8 cellular contexts compared by ENCODE assay signal in the genomic region with DNA sequence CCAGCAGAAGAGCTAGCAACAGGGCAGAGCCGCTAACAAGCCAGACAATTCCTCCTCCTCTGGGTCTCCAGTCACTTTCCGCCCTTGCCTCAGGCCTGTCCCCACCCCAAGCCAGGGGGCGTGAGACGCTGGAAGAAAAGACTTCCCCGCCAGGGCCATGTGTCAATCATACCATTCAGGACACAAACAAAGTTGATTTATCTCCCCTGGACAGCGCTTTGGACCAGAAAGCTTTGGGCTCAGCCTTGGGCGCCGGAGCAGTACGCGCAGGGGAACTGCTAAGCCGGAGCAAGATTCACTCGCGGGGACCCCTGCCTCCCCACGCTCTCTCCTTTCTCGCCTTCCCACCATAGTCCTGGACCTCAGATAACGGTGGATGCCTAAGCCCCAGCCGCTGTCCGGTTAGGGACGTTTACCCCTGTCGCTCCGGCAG. TPM values are rescaled to one million over a fixed set of nuclear protein-coding genes. Genes with fewer than 3 reads are reported as not detected.
DNase-seq lines count a peak whose midpoint lies in the region; ATAC-seq and TF ChIP-seq lines count a peak whose summit lies in the region.

No MANE protein-coding gene starts in this region.

- H3K27ac Mint-ChIP-seq in natural killer cell: no peak overlapping the region

- H3K4me3 ChIP-seq in NT2/D1 (ENCODE audit: insufficient read length, low read depth): peak overlapping the region; percentile 34
- H3K4me3 ChIP-seq in esophagus muscularis mucosa: peak overlapping the region; percentile 53 to 67 (median 59)
- no peak overlapping the region for H3K4me3 ChIP-seq in SJCRH30

- TF ChIP-seq EP300 in esophagus muscularis mucosa (IDR thresholded peaks at IDR 0.05): no peak

- H3K9ac ChIP-seq in NT2/D1 (ENCODE audit: insufficient read length, low read depth): peak overlapping the region; percentile 65

- H3K36me3 ChIP-seq in NT2/D1 (ENCODE audit: insufficient read depth, insufficient read length, low read length) (no peaks in the 10 kb centered on the region), esophagus muscularis mucosa (no peaks in the 10 kb centered on the region), SJCRH30 (no peaks in the 10 kb centered on the region)

- no peaks in the 10 kb centered on the region for H3K9me3 Mint-ChIP-seq in natural killer cell

- H3K27ac ChIP-seq in esophagus muscularis mucosa (replicated peaks in 1 of 4) (no peak overlapping the region), SJCRH30 (no peak overlapping the region)

- TF ChIP-seq POLR2A in esophagus muscularis mucosa (IDR thresholded peaks at IDR 0.05; ENCODE audit: low read depth): no peak

- in situ Hi-C loops in GM13976 (cut with MboI; ENCODE audit: low sequenced_read_pairs, unreplicated experiment): no loop called here

- no peak for TF ChIP-seq CTCF in esophagus muscularis mucosa (IDR thresholded peaks at IDR 0.05)
- TF ChIP-seq CTCF in natural killer cell (IDR thresholded peaks at IDR 0.05): no peak
- TF ChIP-seq CTCF in GM13976 (IDR thresholded peaks at IDR 0.05; ENCODE audit: borderline replicate concordance, control extremely low read depth, extremely low read depth, insufficient read depth, missing control alignments): no peak

- H3K9me3 ChIP-seq in NT2/D1 (ENCODE audit: insufficient read depth, low read length) (peaks cover 6% of the 10 kb centered on the region), esophagus muscularis mucosa (peaks cover 0 to 11% (median 5%) of the 10 kb centered on the region in 4 donors), SJCRH30 (replicated peaks) (no peaks in the 10 kb centered on the region)

- peaks cover 44 to 49% of the 10 kb centered on the region in 2 donors for H3K27me3 Mint-ChIP-seq in natural killer cell (ENCODE audit: low read depth in 2 of 2)

- DNase-seq in AG08396 (ENCODE audit: low spot score) (peak; percentile 25), NT2/D1 (ENCODE audit: low read depth, low spot score) (no peak), esophagus muscularis mucosa (ENCODE audit: extremely low spot score) (no peak), natural killer cell (no peak), GM13976 (ENCODE audit: low spot score) (no peak), H4 (ENCODE audit: low spot score) (no peak), SJCRH30 (no peak)

- peaks cover 10% of the 10 kb centered on the region for H3K4me1 ChIP-seq in NT2/D1 (ENCODE audit: insufficient read depth, insufficient read length)
- H3K4me1 ChIP-seq in esophagus muscularis mucosa: peaks cover 15 to 18% (median 15%) of the 10 kb centered on the region in 4 donors
- no peaks in the 10 kb centered on the region for H3K4me1 ChIP-seq in SJCRH30

- ATAC-seq in natural killer cell: peak in 1 of 3 donors; percentile 12
- ATAC-seq in HG02973 (IDR thresholded peaks at IDR 0.05; ENCODE audit: unreplicated experiment): no peak

- H3K4me1 Mint-ChIP-seq in natural killer cell: peaks cover 5 to 7% of the 10 kb centered on the region in 2 donors

- H3K27me3 ChIP-seq in NT2/D1 (ENCODE audit: insufficient read depth, insufficient read length) (peaks cover 3% of the 10 kb centered on the region), esophagus muscularis mucosa (peaks cover 0 to 27% (median 3%) of the 10 kb centered on the region in 4 donors), SJCRH30 (no peaks in the 10 kb centered on the region)

- 0% methylated on average over 2 of the region's 21 CpGs for WGBS in esophagus muscularis mucosa

- H3K36me3 Mint-ChIP-seq in natural killer cell: no peaks in the 10 kb centered on the region

- H3K4me3 Mint-ChIP-seq in natural killer cell: peak overlapping the region; percentile 55

- intact Hi-C loops in esophagus muscularis mucosa (cut with DNase I) (no loop called here), natural killer cell (cut with micrococcal nuclease) (no loop called here)

RNA-seq across cellular contexts. Expression of a gene that starts 0.5 kb away (rescaled TPM):
- under 1 TPM; 0.32 to 0.83 (median 0.55) TPM for total RNA-seq in esophagus muscularis mucosa
- under 1 TPM in 1 of 3 donors, not detected in 2; 0.18 TPM for total RNA-seq in natural killer cell
- total RNA-seq in H4 (2014; rRNA removed; shearing (Covaris generic)): 0.04 TPM in 1 of 2 replicates, not detected in the other
- total RNA-seq in SJCRH30 (2014; rRNA removed; shearing (Covaris generic)): not detected in 2 replicates

RNA-seq across cellular contexts. Expression of a gene that starts 46.7 kb away (rescaled TPM):
- total RNA-seq in esophagus muscularis mucosa (not detected), natural killer cell (not detected)
- total RNA-seq in H4 (2014; rRNA removed; shearing (Covaris generic)): not detected in 2 replicates
- not detected in 2 replicates for total RNA-seq in SJCRH30 (2014; rRNA removed; shearing (Covaris generic))
